ENCODE assay signal across 18 cellular contexts in the genomic region with DNA sequence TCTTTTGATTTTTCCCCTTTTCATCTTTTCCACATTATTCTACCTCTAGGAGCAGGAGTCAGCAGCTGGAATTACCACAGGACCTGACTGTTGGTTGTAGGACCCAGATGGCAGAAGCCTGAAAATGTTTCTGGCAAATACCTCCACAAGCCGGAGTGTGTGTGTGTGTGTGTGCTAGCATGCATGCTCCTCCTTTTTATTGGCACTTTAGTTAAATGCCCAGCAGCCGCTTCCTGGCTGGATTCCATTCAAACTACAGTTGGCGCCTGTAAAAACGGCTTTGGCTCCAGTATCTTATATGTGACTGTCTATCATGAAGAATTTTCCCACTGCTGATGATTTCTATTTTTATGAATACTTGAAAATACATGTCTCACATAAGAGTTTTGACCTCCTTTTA.
DNase-seq lines count a peak whose midpoint lies in the region; TF ChIP-seq lines count a peak whose summit lies in the region.
"Had no signal": no experiment of that assay in that cellular context is flagged by ENCODE, and none has a peak within 500 bp of the region (broad histone marks: within the 10 kb centered on the region; RNA-seq: fewer than 3 reads in every experiment).

No MANE protein-coding gene starts in this region.

- no peaks in the 10 kb centered on the region for H3K36me3 ChIP-seq in neural progenitor cell
- H3K36me3 ChIP-seq: adrenal gland, BLaER1, gastrocnemius medialis had no signal

- intact Hi-C loops in cardiac septum (cut with DNase I) = no loop called here

- no peaks in the 10 kb centered on the region for H3K4me1 Mint-ChIP-seq in neural progenitor cell
- H3K4me1 Mint-ChIP-seq: activated CD4-positive, alpha-beta memory T cell treated with anti-CD3 and anti-CD28 coated beads, Interleukin-2, amount 10 ng/mL, durations not matched to agents 7 days and 5 days had no signal

- peaks cover 6% of the 10 kb centered on the region for H3K4me1 ChIP-seq in neural progenitor cell
- H3K4me1 ChIP-seq: adrenal gland, BLaER1 had no signal

- DNase-seq in H4 (ENCODE audit: low spot score) (peak; percentile 48), NCI-H2081 (lab: John Stamatoyannopoulos, UW) (peak; percentile 85 to 94), SHP77 treated with DMSO at 0.1 percent for 48 hours (lab: John Stamatoyannopoulos, UW) (peak; percentile 79), neural progenitor cell (ENCODE audit: low spot score) (peak; percentile 11), epidermal melanocyte (ENCODE audit: insufficient read length, low spot score) (no peak), cardiac septum (ENCODE audit: low spot score) (no peak), RPMI8226 (no peak)
- no peak for DNase-seq in activated T-cell treated with anti-CD3 and anti-CD28 coated beads, Interleukin-2, amount 50 U/mL, for 1 hour
- DNase-seq: activated CD4-positive, alpha-beta memory T cell treated with anti-CD3 and anti-CD28 coated beads, Interleukin-2, amount 10 ng/mL, durations not matched to agents 7 days and 5 days; adrenal gland; gastrocnemius medialis; H9; KBM-7; NCI-H2171; stimulated activated naive CD4-positive, alpha-beta T cell treated with Interleukin-2 at 50 U/mL for 16 hours; SW 1271 had no signal

- no peak overlapping the region for H2AFZ ChIP-seq in neural progenitor cell (replicated peaks)

- H4K20me1 ChIP-seq in neural progenitor cell (ENCODE audit: low read depth) = no peaks in the 10 kb centered on the region
- H4K20me1 ChIP-seq: BLaER1 had no signal

- no peaks in the 10 kb centered on the region for H3K27me3 ChIP-seq in neural progenitor cell
- H3K27me3 ChIP-seq: adrenal gland, BLaER1, gastrocnemius medialis had no signal

- no peaks in the 10 kb centered on the region for H3K9me3 ChIP-seq in neural progenitor cell (ENCODE audit: low read depth)
- H3K9me3 ChIP-seq: adrenal gland, BLaER1, gastrocnemius medialis had no signal

- no peaks in the 10 kb centered on the region for H3F3A ChIP-seq in neural progenitor cell (ENCODE audit: low read depth)

- no peaks in the 10 kb centered on the region for H3K79me2 ChIP-seq in neural progenitor cell (ENCODE audit: low read depth)

- H3K4me3 Mint-ChIP-seq in neural progenitor cell = no peak overlapping the region
- H3K4me3 Mint-ChIP-seq: activated CD4-positive, alpha-beta memory T cell treated with anti-CD3 and anti-CD28 coated beads, Interleukin-2, amount 10 ng/mL, durations not matched to agents 7 days and 5 days; activated T-helper 1 cell treated with anti-CD3 and anti-CD28 coated beads, Interleukin-12 subunit alpha, Interleukin-12 subunit beta, Interleukin-2, Interleukin-4 antibody, amounts not matched to agents 30 ng/mL and 10 ng/mL and 1 ng/mL, durations not matched to agents 14 hours and 24 hours and 36 hours; H9 had no signal

- H3K4me2 ChIP-seq in neural progenitor cell = no peak overlapping the region
- H3K4me2 ChIP-seq: BLaER1 had no signal

- no peaks in the 10 kb centered on the region for H3K9me3 Mint-ChIP-seq in neural progenitor cell
- H3K9me3 Mint-ChIP-seq: activated CD4-positive, alpha-beta memory T cell treated with anti-CD3 and anti-CD28 coated beads, Interleukin-2, amount 10 ng/mL, durations not matched to agents 7 days and 5 days; activated T-helper 1 cell treated with anti-CD3 and anti-CD28 coated beads, Interleukin-12 subunit alpha, Interleukin-12 subunit beta, Interleukin-2, Interleukin-4 antibody, amounts not matched to agents 30 ng/mL and 10 ng/mL and 1 ng/mL, durations not matched to agents 14 hours and 24 hours and 36 hours; H9 had no signal

- no peaks in the 10 kb centered on the region for H3K36me3 Mint-ChIP-seq in neural progenitor cell

- H3K4me3 ChIP-seq in neural progenitor cell = no peak overlapping the region
- H3K4me3 ChIP-seq: adrenal gland, BLaER1, gastrocnemius medialis had no signal

- H3K27ac Mint-ChIP-seq in neural progenitor cell = no peak overlapping the region
- H3K27ac Mint-ChIP-seq: activated CD4-positive, alpha-beta memory T cell treated with anti-CD3 and anti-CD28 coated beads, Interleukin-2, amount 10 ng/mL, durations not matched to agents 7 days and 5 days; activated T-helper 1 cell treated with anti-CD3 and anti-CD28 coated beads, Interleukin-12 subunit alpha, Interleukin-12 subunit beta, Interleukin-2, Interleukin-4 antibody, amounts not matched to agents 30 ng/mL and 10 ng/mL and 1 ng/mL, durations not matched to agents 14 hours and 24 hours and 36 hours; H9 had no signal

- no peak for TF ChIP-seq CTCF in neural progenitor cell (IDR thresholded peaks at IDR 0.05)

- H3K27me3 Mint-ChIP-seq in neural progenitor cell (ENCODE audit: insufficient read depth, low read depth) = peaks cover 2% of the 10 kb centered on the region
- H3K27me3 Mint-ChIP-seq: activated CD4-positive, alpha-beta memory T cell treated with anti-CD3 and anti-CD28 coated beads, Interleukin-2, amount 10 ng/mL, durations not matched to agents 7 days and 5 days had no signal

- no peak overlapping the region for H3K9ac ChIP-seq in neural progenitor cell
- H3K9ac ChIP-seq: BLaER1 had no signal

- no peak overlapping the region for H3K27ac ChIP-seq in neural progenitor cell
- H3K27ac ChIP-seq: adrenal gland, BLaER1, gastrocnemius medialis had no signal

Comparison
In these comparisons a context has a peak if more than half of its experiments do, and no peak if none do; other contexts are left out.
1. DNase-seq: peak in H4 (single experiment), NCI-H2081 (2 of 2), SHP77 treated with DMSO at 0.1 percent for 48 hours (single experiment) and neural progenitor cell (single experiment); none in epidermal melanocyte (single experiment), activated T-cell treated with anti-CD3 and anti-CD28 coated beads, Interleukin-2, amount 50 U/mL, for 1 hour (single experiment), cardiac septum (single experiment) and RPMI8226 (single experiment).